Comparison of ENCODE assay signal across 11 cellular contexts in the genomic region with DNA sequence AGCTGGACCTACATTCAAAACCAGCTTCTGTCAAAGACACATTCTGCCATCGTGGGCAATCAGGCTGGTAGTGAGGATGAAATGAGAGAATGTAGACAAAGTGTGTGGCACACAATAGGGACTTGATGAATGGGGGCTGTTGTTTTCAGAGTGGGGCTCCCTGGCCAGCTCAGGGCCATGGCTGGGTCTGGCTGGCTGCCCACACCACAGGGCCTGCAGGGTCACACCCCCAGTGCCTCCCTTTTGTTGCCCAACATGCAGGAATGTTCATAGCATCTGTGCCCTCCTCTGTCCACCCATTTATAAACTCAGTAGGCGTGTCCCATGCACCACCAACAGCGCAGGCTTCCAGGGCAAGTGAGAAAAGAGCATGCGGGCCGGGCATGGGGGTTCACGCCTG. TPM values are rescaled to one million over a fixed set of nuclear protein-coding genes. Genes with fewer than 3 reads are reported as not detected.
A peak's percentile ranks its signal among the peaks of the same experiment; 100 is the strongest.
DNase-seq lines count a peak whose midpoint lies in the region; ATAC-seq and TF ChIP-seq lines count a peak whose summit lies in the region.
"Had no signal": no experiment of that assay in that cellular context is flagged by ENCODE, and none has a peak within 500 bp of the region (broad histone marks: within the 10 kb centered on the region; RNA-seq: fewer than 3 reads in every experiment).

No MANE protein-coding gene starts in this region.

- peaks cover 0 to 2% of the 10 kb centered on the region in 2 donors for H3K9me3 Mint-ChIP-seq in stimulated activated naive B cell treated with anti-CD40 and anti-IgM and Interleukin-4, amounts not matched to agents 10 μg/mL and 1 μg/mL and 100 μg/mL, for 72 hours

- no peak for TF ChIP-seq POLR2A in spleen (IDR thresholded peaks at IDR 0.05)

- peaks cover 45 to 67% of the 10 kb centered on the region in 2 donors for H3K4me1 Mint-ChIP-seq in stimulated activated naive B cell treated with anti-CD40 and anti-IgM and Interleukin-4, amounts not matched to agents 10 μg/mL and 1 μg/mL and 100 μg/mL, for 72 hours

- H3K27me3 ChIP-seq in adipocyte (replicated peaks; ENCODE audit: control insufficient read depth, insufficient read depth, low read length): no peaks in the 10 kb centered on the region
- H3K27me3 ChIP-seq in spleen (replicated peaks in 1 of 7): no peaks in the 10 kb centered on the region

- DNase-seq in EH (ENCODE audit: low read depth) (peak; percentile 30), adipocyte (ENCODE audit: low read depth) (peak; percentile 33), inferior parietal cortex (ENCODE audit: extremely low spot score) (peak; percentile 65), NCI-H1694 (lab: John Stamatoyannopoulos, UW) (no peak), spleen (no peak)
- no peak for DNase-seq in stimulated activated naive B cell treated with anti-CD40 and anti-IgM and Interleukin-4, amounts not matched to agents 10 μg/mL and 1 μg/mL and 100 μg/mL, for 72 hours
- no peak for DNase-seq in stimulated activated CD4-positive, alpha-beta T cell treated with anti-CD3 and anti-CD28 coated beads, Interleukin-2, amount 100 ng/mL, for 48 hours
- DNase-seq: activated CD4-positive, CD25-positive, alpha-beta regulatory T cell; activated T-cell treated with anti-CD3 and anti-CD28 coated beads for 4 hours; NCI-H1048 had no signal

- H3K4me3 ChIP-seq in adipocyte (ENCODE audit: low read length) (no peak overlapping the region), spleen (no peak overlapping the region)

- H3K27ac Mint-ChIP-seq in stimulated activated naive B cell treated with anti-CD40 and anti-IgM and Interleukin-4, amounts not matched to agents 10 μg/mL and 1 μg/mL and 100 μg/mL, for 72 hours: peak overlapping the region; percentile 21

- H3K9ac ChIP-seq in adipocyte (ENCODE audit: low read length): no peak overlapping the region

- H3K9me3 ChIP-seq in adipocyte (ENCODE audit: control insufficient read depth, low read length) (no peaks in the 10 kb centered on the region), spleen (no peaks in the 10 kb centered on the region)

- peaks cover 26 to 27% of the 10 kb centered on the region in 2 donors for H3K36me3 Mint-ChIP-seq in stimulated activated naive B cell treated with anti-CD40 and anti-IgM and Interleukin-4, amounts not matched to agents 10 μg/mL and 1 μg/mL and 100 μg/mL, for 72 hours

- no peak for TF ChIP-seq CTCF in spleen (IDR thresholded peaks at IDR 0.05 in 8 of 11, conservative IDR thresholded peaks at IDR 0.05 in 3 of 11)

- H3K27me3 Mint-ChIP-seq in stimulated activated naive B cell treated with anti-CD40 and anti-IgM and Interleukin-4, amounts not matched to agents 10 μg/mL and 1 μg/mL and 100 μg/mL, for 72 hours: no peaks in the 10 kb centered on the region

- ATAC-seq in stimulated activated naive B cell treated with anti-CD40 and anti-IgM and Interleukin-4, amounts not matched to agents 10 μg/mL and 1 μg/mL and 100 μg/mL, for 72 hours (replicated peaks): no peak
- ATAC-seq in GM21737 (IDR thresholded peaks at IDR 0.05; ENCODE audit: unreplicated experiment): no peak

- intact Hi-C loops in spleen (cut with DNase I; ENCODE audit: low total_unique reads): no loop called here

- H3K4me1 ChIP-seq in adipocyte (ENCODE audit: control insufficient read depth, insufficient read depth, low read length): peaks cover 59% of the 10 kb centered on the region
- H3K4me1 ChIP-seq in spleen: peaks cover 0 to 77% (median 31%) of the 10 kb centered on the region in 6 donors

- no peak overlapping the region for H3K27ac ChIP-seq in spleen

- WGBS in spleen, 5 donors: 92 to 97% (median 96%) methylated on average over 6 of the region's 6 CpGs

- H3K36me3 ChIP-seq in adipocyte (ENCODE audit: control insufficient read depth, insufficient read depth, low read length, severe bottlenecking): no peaks in the 10 kb centered on the region
- no peaks in the 10 kb centered on the region for H3K36me3 ChIP-seq in spleen

- no peak overlapping the region for H3K4me3 Mint-ChIP-seq in stimulated activated naive B cell treated with anti-CD40 and anti-IgM and Interleukin-4, amounts not matched to agents 10 μg/mL and 1 μg/mL and 100 μg/mL, for 72 hours

RNA-seq across cellular contexts. Expression of a gene that starts 20.8 kb away (rescaled TPM):
- 100 to 1,000 TPM in 5 of 7 donors, 10 to 100 TPM in 2; 95.3 to 142 (median 124) TPM for total RNA-seq in spleen
- 10 to 100 TPM; 17.2 to 44.4 (median 24.1) TPM for polyA plus RNA-seq in spleen

Comparison
In these comparisons a context has a peak if more than half of its experiments do, and no peak if none do; other contexts are left out.
1. DNase-seq: peak in EH (single experiment), adipocyte (single experiment) and inferior parietal cortex (single experiment); none in stimulated activated naive B cell treated with anti-CD40 and anti-IgM and Interleukin-4, amounts not matched to agents 10 μg/mL and 1 μg/mL and 100 μg/mL, for 72 hours (single experiment), NCI-H1694 (single experiment), stimulated activated CD4-positive, alpha-beta T cell treated with anti-CD3 and anti-CD28 coated beads, Interleukin-2, amount 100 ng/mL, for 48 hours (0 of 2) and spleen (single experiment).